Comparison of ENCODE assay signal across 7 cellular contexts in genomic region chr20:23317081-23317480, GRCh38.
"Had no signal": no experiment of that assay in that cellular context is flagged by ENCODE, and none has a peak within 500 bp of the region (broad histone marks: within the 10 kb centered on the region; RNA-seq: fewer than 3 reads in every experiment).

No MANE protein-coding gene starts in this region.

- H3K4me1 Mint-ChIP-seq: GM23338, H9, IgD-negative memory B cell had no signal

- H3K4me2 ChIP-seq: GM23338 had no signal

- FAIRE-seq: H1, H54, HepG2 had no signal

- DNase-seq: H9, HCEC 1CT had no signal

- H3K27me3 Mint-ChIP-seq: IgD-negative memory B cell had no signal

- H2AFZ ChIP-seq: GM23338 had no signal

- H3K27ac Mint-ChIP-seq: GM23338, H9, IgD-negative memory B cell had no signal

- ATAC-seq: GM23338, HepG2 had no signal

- H3K4me3 Mint-ChIP-seq: GM23338, H9, IgD-negative memory B cell had no signal

- H3K4me3 ChIP-seq: GM23338 had no signal
